Comparison of ENCODE assay signal across 12 cellular contexts in genomic region chr1:8905582-8906191, GRCh38. TPM values are rescaled to one million over a fixed set of nuclear protein-coding genes. Genes with fewer than 3 reads are reported as not detected.
DNase-seq lines count a peak whose midpoint lies in the region; ATAC-seq and TF ChIP-seq lines count a peak whose summit lies in the region.
"Had no signal": no experiment of that assay in that cellular context is flagged by ENCODE, and none has a peak within 500 bp of the region (broad histone marks: within the 10 kb centered on the region; RNA-seq: fewer than 3 reads in every experiment).

No MANE protein-coding gene starts in this region.

- peaks cover 6% of the 10 kb centered on the region for H3K36me3 Mint-ChIP-seq in activated T-cell treated with anti-CD3 and anti-CD28 coated beads, Interleukin-2, amount 50 U/mL, for 24 hours (ENCODE audit: low read depth)
- H3K36me3 Mint-ChIP-seq in activated naive CD8-positive, alpha-beta T cell treated with anti-CD3 and anti-CD28 coated beads, Interleukin-2, amount 10 ng/mL, durations not matched to agents 7 days and 5 days = peaks cover 42% of the 10 kb centered on the region

- H3K27ac Mint-ChIP-seq in activated T-cell treated with anti-CD3 and anti-CD28 coated beads, Interleukin-2, amount 50 U/mL, for 24 hours = peak overlapping the region; percentile 53
- peak overlapping the region; percentile 57 for H3K27ac Mint-ChIP-seq in activated naive CD8-positive, alpha-beta T cell treated with anti-CD3 and anti-CD28 coated beads, Interleukin-2, amount 10 ng/mL, durations not matched to agents 7 days and 5 days

- POLR2A ChIA-PET in activated naive CD8-positive, alpha-beta T cell treated with anti-CD3 and anti-CD28 coated beads, Interleukin-2, amount 10 ng/mL, durations not matched to agents 7 days and 5 days (lab: Charles Lee) = interaction anchor here (0.7 to 1.6 kb wide), 3 partner anchors 29 to 111 kb away, joined by 3 read pairs; no protein-coding TSS in a partner anchor

- no peaks in the 10 kb centered on the region for H3K9me3 ChIP-seq in thoracic aorta
- H3K9me3 ChIP-seq: stomach had no signal

- no peak for TF ChIP-seq POLR2A in GM18505 (IDR thresholded peaks at IDR 0.05; ENCODE audit: borderline replicate concordance, extremely low read depth, insufficient read depth, insufficient read length)

- no peak overlapping the region for H3K4me3 ChIP-seq in fibroblast of pulmonary artery (replicated peaks; ENCODE audit: low read depth, low read length)
- H3K4me3 ChIP-seq in thoracic aorta = no peak overlapping the region
- H3K4me3 ChIP-seq: stomach had no signal

- peaks cover 26 to 46% of the 10 kb centered on the region in 2 donors for H3K4me1 ChIP-seq in thoracic aorta (ENCODE audit: control insufficient read depth in 1 of 2, low read depth in 2 of 2)

- no peaks in the 10 kb centered on the region for H3K27me3 ChIP-seq in thoracic aorta (replicated peaks; ENCODE audit: insufficient read depth)
- H3K27me3 ChIP-seq: stomach had no signal

- H3K36me3 ChIP-seq in thoracic aorta = no peaks in the 10 kb centered on the region
- H3K36me3 ChIP-seq: stomach had no signal

- DNase-seq in activated T-cell treated with anti-CD3 and anti-CD28 coated beads, Interleukin-2, amount 50 U/mL, for 24 hours = no peak
- DNase-seq in activated T-cell treated with anti-CD3 and anti-CD28 coated beads, Interleukin-2, amount 50 U/mL, for 1 hour = no peak
- DNase-seq in activated naive CD8-positive, alpha-beta T cell treated with anti-CD3 and anti-CD28 coated beads, Interleukin-2, amount 10 ng/mL, durations not matched to agents 7 days and 5 days = no peak
- peak; percentile 44 for DNase-seq in fibroblast of pulmonary artery (ENCODE audit: low read depth)
- no peak for DNase-seq in thoracic aorta (ENCODE audit: low spot score)
- DNase-seq in NCI-H2171 (lab: John Stamatoyannopoulos, UW) = no peak
- DNase-seq: naive B cell, NCI-H510A, stomach had no signal

- H3K9me3 Mint-ChIP-seq in activated T-cell treated with anti-CD3 and anti-CD28 coated beads, Interleukin-2, amount 50 U/mL, for 24 hours = peaks cover 4% of the 10 kb centered on the region
- peaks cover 4% of the 10 kb centered on the region for H3K9me3 Mint-ChIP-seq in activated naive CD8-positive, alpha-beta T cell treated with anti-CD3 and anti-CD28 coated beads, Interleukin-2, amount 10 ng/mL, durations not matched to agents 7 days and 5 days

- TF ChIP-seq CTCF in fibroblast of pulmonary artery (IDR thresholded peaks at IDR 0.05; ENCODE audit: low read length, missing control alignments) (no peak), thoracic aorta (IDR thresholded peaks at IDR 0.05) (no peak)

- ATAC-seq in activated naive CD8-positive, alpha-beta T cell treated with anti-CD3 and anti-CD28 coated beads, Interleukin-2, amount 10 ng/mL, durations not matched to agents 7 days and 5 days (ENCODE audit: low read depth) = no peak
- ATAC-seq in thoracic aorta (ENCODE audit: insufficient number of reproducible peaks, low FRiP score, low read depth) (peak; percentile 68), GM18505 (IDR thresholded peaks at IDR 0.05; ENCODE audit: unreplicated experiment) (no peak), GM21390 (IDR thresholded peaks at IDR 0.05; ENCODE audit: unreplicated experiment) (no peak)

- H3K27ac ChIP-seq in thoracic aorta = peak overlapping the region; percentile 83 to 91
- H3K27ac ChIP-seq: stomach had no signal

- peaks cover 37% of the 10 kb centered on the region for H3K4me1 Mint-ChIP-seq in activated T-cell treated with anti-CD3 and anti-CD28 coated beads, Interleukin-2, amount 50 U/mL, for 24 hours (ENCODE audit: low read depth)
- H3K4me1 Mint-ChIP-seq in activated naive CD8-positive, alpha-beta T cell treated with anti-CD3 and anti-CD28 coated beads, Interleukin-2, amount 10 ng/mL, durations not matched to agents 7 days and 5 days = peaks cover 48% of the 10 kb centered on the region
- H3K4me1 Mint-ChIP-seq: naive B cell had no signal

- H3K4me3 Mint-ChIP-seq in activated T-cell treated with anti-CD3 and anti-CD28 coated beads, Interleukin-2, amount 50 U/mL, for 24 hours = no peak overlapping the region
- H3K4me3 Mint-ChIP-seq in activated naive CD8-positive, alpha-beta T cell treated with anti-CD3 and anti-CD28 coated beads, Interleukin-2, amount 10 ng/mL, durations not matched to agents 7 days and 5 days = no peak overlapping the region
- H3K4me3 Mint-ChIP-seq: naive B cell had no signal

- H3K27me3 Mint-ChIP-seq in activated T-cell treated with anti-CD3 and anti-CD28 coated beads, Interleukin-2, amount 50 U/mL, for 24 hours = no peaks in the 10 kb centered on the region
- no peaks in the 10 kb centered on the region for H3K27me3 Mint-ChIP-seq in activated naive CD8-positive, alpha-beta T cell treated with anti-CD3 and anti-CD28 coated beads, Interleukin-2, amount 10 ng/mL, durations not matched to agents 7 days and 5 days
- H3K27me3 Mint-ChIP-seq: naive B cell had no signal

RNA-seq across cellular contexts. Expression of gene ENO1, which starts 27.2 kb away (rescaled TPM):
- 1,000 to 10,000 TPM; 2,428 to 2,545 TPM for total RNA-seq in activated naive CD8-positive, alpha-beta T cell treated with anti-CD3 and anti-CD28 coated beads, Interleukin-2, amount 10 ng/mL, durations not matched to agents 7 days and 5 days
- 100 to 1,000 TPM; 570 to 767 TPM for total RNA-seq in thoracic aorta

RNA-seq across cellular contexts. Expression of gene CA6, which starts 40.0 kb away (rescaled TPM):
- 10 to 100 TPM; 37.3 to 41.8 TPM for total RNA-seq in activated naive CD8-positive, alpha-beta T cell treated with anti-CD3 and anti-CD28 coated beads, Interleukin-2, amount 10 ng/mL, durations not matched to agents 7 days and 5 days
- not detected for total RNA-seq in thoracic aorta
- total RNA-seq: H1, stomach had no signal

Comparison
In these comparisons a context has a peak if more than half of its experiments do, and no peak if none do; other contexts are left out.
1. RNA of gene CA6, which starts 40.0 kb away (total RNA-seq): 37.3 to 41.8 TPM in activated naive CD8-positive, alpha-beta T cell treated with anti-CD3 and anti-CD28 coated beads, Interleukin-2, amount 10 ng/mL, durations not matched to agents 7 days and 5 days; not detected in thoracic aorta; every median in the first group is over 10 times any median in the second.